ENCODE assay signal across 26 cellular contexts in the genomic region with DNA sequence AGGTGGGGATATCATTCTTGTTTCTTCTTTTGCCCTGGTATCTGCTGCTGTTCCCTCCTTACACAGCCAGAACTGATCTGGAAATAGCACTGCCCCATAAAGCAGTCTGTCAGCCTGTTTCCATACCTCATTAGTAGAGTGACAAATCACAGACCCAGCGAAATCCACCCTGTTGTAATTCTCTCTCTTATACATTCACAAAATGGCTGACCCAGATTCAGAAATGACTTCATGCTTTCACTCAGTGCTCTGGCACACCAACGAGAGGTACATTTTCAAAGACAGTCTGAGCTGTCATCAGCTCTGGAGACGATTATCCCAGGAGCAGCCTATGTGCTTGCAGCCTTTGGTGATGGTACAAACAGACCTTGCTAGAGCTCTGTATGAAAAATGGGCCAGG.
"Had no signal": no experiment of that assay in that cellular context is flagged by ENCODE, and none has a peak within 500 bp of the region (broad histone marks: within the 10 kb centered on the region; RNA-seq: fewer than 3 reads in every experiment).

No MANE protein-coding gene starts in this region.

- H3K27ac ChIP-seq: left lung, lower lobe of right lung, ovary, skin epidermis, stomach, testis, thyroid gland, transverse colon, upper lobe of left lung, vagina had no signal

- ATAC-seq: left cardiac atrium; left lung; lower lobe of right lung; natural killer cell treated with Interleukin-12 subunit alpha and Interleukin-12 subunit beta and Interleukin-15 and Interleukin-18, amount 100 ng/mL, for 72 hours; right cardiac atrium; sciatic nerve; stimulated activated naive B cell treated with anti-CD40 and anti-IgM and Interleukin-4, amounts not matched to agents 10 μg/mL and 1 μg/mL and 100 μg/mL, for 72 hours; stimulated activated naive CD8-positive, alpha-beta T cell treated with anti-CD3 and anti-CD28 coated beads, Interleukin-15, Interleukin-2, amounts not matched to agents 100 U/mL and 50 U/mL, for 24 hours had no signal

- H3K4me3 ChIP-seq: left lung, lower lobe of right lung, ovary, skin epidermis, stomach, testis, thyroid gland, transverse colon, upper lobe of left lung, vagina had no signal

- H3K4me1 ChIP-seq: left lung, lower lobe of right lung, stomach, testis, thyroid gland, transverse colon, upper lobe of left lung, vagina had no signal

- H3K9me3 ChIP-seq: lower lobe of right lung, ovary, testis, thyroid gland, transverse colon had no signal

- H3K27me3 ChIP-seq: left lung, ovary, stomach, testis, thyroid gland, transverse colon, upper lobe of left lung, vagina had no signal

- DNase-seq: hippocampal formation; kidney glomerular epithelial cell; left cardiac atrium; left lung; lower lobe of right lung; mammary epithelial cell; mesenchymal stem cell; naive B cell; ovary; retina; right cardiac atrium; stimulated activated CD4-positive, alpha-beta T cell treated with anti-CD3 and anti-CD28 coated beads, Interleukin-12 subunit alpha, Interleukin-12 subunit beta, amount 100 ng/mL, for 4 hours; stimulated activated CD4-positive, alpha-beta T cell treated with anti-CD3 and anti-CD28 coated beads, Interleukin-15, amount 100 ng/mL, for 24 hours; stimulated activated CD4-positive, alpha-beta T cell treated with anti-CD3 and anti-CD28 coated beads, Interleukin-2, amount 100 ng/mL, for 24 hours; stimulated activated CD4-positive, alpha-beta T cell treated with anti-CD3 and anti-CD28 coated beads, Interleukin-4, amount 100 ng/mL, for 1 hour; stimulated activated naive B cell treated with anti-CD40 and anti-IgM and Interleukin-4, amounts not matched to agents 10 μg/mL and 1 μg/mL and 100 μg/mL, for 72 hours; stimulated activated naive CD8-positive, alpha-beta T cell treated with anti-CD3 and anti-CD28 coated beads, Interleukin-15, Interleukin-2, amounts not matched to agents 100 U/mL and 50 U/mL, for 24 hours; stomach; testis; thyroid gland; transverse colon; upper lobe of left lung had no signal

- H3K36me3 ChIP-seq: left lung, lower lobe of right lung, ovary, stomach, thyroid gland, transverse colon, upper lobe of left lung, vagina had no signal
